ENCODE assay signal across 8 cellular contexts in genomic region chr11:62805044-62805892, GRCh38. TPM values are rescaled to one million over a fixed set of nuclear protein-coding genes. Genes with fewer than 3 reads are reported as not detected.
DNase-seq lines count a peak whose midpoint lies in the region; ATAC-seq and TF ChIP-seq lines count a peak whose summit lies in the region.

Gene NXF1 (minus strand): TSS chr11:62805440. CDS start chr11:62805356, 84 bp downstream.

- peak within 1 kb of the TSS; percentile 83 for H3K4me3 Mint-ChIP-seq in dendritic cell treated with granulocyte-macrophage colony-stimulating factor and Interleukin-4, amounts not matched to agents 40 ng/mL and 50 ng/mL, for 4 days

- no peak for TF ChIP-seq CTCF in liver (IDR thresholded peaks at IDR 0.05; ENCODE audit: low read depth, low read length, missing input control)

- peak in 1 of 2 donors; percentile 14 for TF ChIP-seq RAD21 in liver (IDR thresholded peaks at IDR 0.05)

- H3K27me3 ChIP-seq in liver (ENCODE audit: control insufficient read depth in 4 of 4, insufficient read depth in 4 of 4, low read length in 3 of 4) = no peaks in the 10 kb centered on the region

- H3K27me3 Mint-ChIP-seq in dendritic cell treated with granulocyte-macrophage colony-stimulating factor and Interleukin-4, amounts not matched to agents 40 ng/mL and 50 ng/mL, for 4 days = no peaks in the 10 kb centered on the region

- peak; percentile 75 for ATAC-seq in GM19372 (IDR thresholded peaks at IDR 0.05; ENCODE audit: low read depth, unreplicated experiment)
- ATAC-seq in HG03521 (IDR thresholded peaks at IDR 0.05; ENCODE audit: unreplicated experiment) = peak; percentile 81

- H3K9ac ChIP-seq in liver (ENCODE audit: low read depth in 1 of 2, low read length in 2 of 2) = peak within 1 kb of the TSS; percentile 66 to 96

- peaks cover 60% of the 10 kb centered on the region for H3K36me3 Mint-ChIP-seq in dendritic cell treated with granulocyte-macrophage colony-stimulating factor and Interleukin-4, amounts not matched to agents 40 ng/mL and 50 ng/mL, for 4 days (ENCODE audit: low read depth)

- intact Hi-C loops in dendritic cell treated with granulocyte-macrophage colony-stimulating factor and Interleukin-4, amounts not matched to agents 40 ng/mL and 50 ng/mL, for 4 days (cut with micrococcal nuclease) = loop anchor here (2.0 kb wide), 2 partner anchors 18 to 36 kb away; partner anchors contain the start of gene TMEM179B

- H3K27ac ChIP-seq in liver (ENCODE audit: low read depth in 1 of 2, low read length in 2 of 2) = peak within 1 kb of the TSS; percentile 80 to 90

- no peaks in the 10 kb centered on the region for H3K9me3 ChIP-seq in liver (ENCODE audit: control insufficient read depth in 4 of 4, low read length in 3 of 4)

- peaks cover 0 to 27% (median 16%) of the 10 kb centered on the region in 4 donors for H3K4me1 ChIP-seq in liver (ENCODE audit: control insufficient read depth in 4 of 4, insufficient read depth in 4 of 4, low read length in 3 of 4)

- peaks cover 56% of the 10 kb centered on the region for H3K4me1 Mint-ChIP-seq in dendritic cell treated with granulocyte-macrophage colony-stimulating factor and Interleukin-4, amounts not matched to agents 40 ng/mL and 50 ng/mL, for 4 days (ENCODE audit: low read depth)

- peak within 1 kb of the TSS; percentile 71 to 95 (median 90) for H3K4me3 ChIP-seq in liver (ENCODE audit: low read depth in 1 of 3, low read length in 3 of 3)

- peak; percentile 99 for DNase-seq in CD1c-positive myeloid dendritic cell (ENCODE audit: extremely low spot score)
- DNase-seq in NCI-H748 (lab: John Stamatoyannopoulos, UW; ENCODE audit: unreplicated experiment) = peak; percentile 94
- peak; percentile 96 for DNase-seq in activated CD4-positive, alpha-beta T cell treated with anti-CD3 and anti-CD28 coated beads, Interleukin-2, amount 50 U/mL, for 1 hour
- DNase-seq in stimulated activated CD4-positive, alpha-beta T cell treated with anti-CD3 and anti-CD28 coated beads, Interleukin-4, amount 100 ng/mL, for 1 hour = peak; percentile 96

- no peaks in the 10 kb centered on the region for H3K9me3 Mint-ChIP-seq in dendritic cell treated with granulocyte-macrophage colony-stimulating factor and Interleukin-4, amounts not matched to agents 40 ng/mL and 50 ng/mL, for 4 days

- under 1% methylated on average over 77 of the region's 77 CpGs for WGBS in liver

- peak within 1 kb of the TSS; percentile 89 for H3K27ac Mint-ChIP-seq in dendritic cell treated with granulocyte-macrophage colony-stimulating factor and Interleukin-4, amounts not matched to agents 40 ng/mL and 50 ng/mL, for 4 days

- peaks cover 7 to 29% (median 20%) of the 10 kb centered on the region in 4 donors for H3K36me3 ChIP-seq in liver (ENCODE audit: control insufficient read depth in 4 of 4, insufficient read depth in 3 of 4, low read depth in 1 of 4, low read length in 3 of 4)

TF ChIP-seq in liver, 16 proteins besides CTCF, POLR2A, EP300 and RAD21:
- no peak for TF ChIP-seq ZBTB33 (IDR thresholded peaks at IDR 0.05)
- peak; percentile 99 for TF ChIP-seq TAF1 (conservative IDR thresholded peaks at IDR 0.05)
- TF ChIP-seq HNF4A (conservative IDR thresholded peaks at IDR 0.05) = peak in 1 of 2 donors; percentile 8
- TF ChIP-seq RXRA (IDR thresholded peaks at IDR 0.05) = peak; percentile 48 to 56
- peak in 1 of 2 donors; percentile 43 for TF ChIP-seq JUND (IDR thresholded peaks at IDR 0.05)
- no peak for TF ChIP-seq ATF3 (IDR thresholded peaks at IDR 0.05)
- TF ChIP-seq HNF4G (IDR thresholded peaks at IDR 0.05) = no peak
- TF ChIP-seq GABPA (IDR thresholded peaks at IDR 0.05 in 1 of 2, conservative IDR thresholded peaks at IDR 0.05 in 1 of 2) = peak in 1 of 2 donors; percentile 67
- TF ChIP-seq YY1 (IDR thresholded peaks at IDR 0.05) = peak; percentile 83
- TF ChIP-seq FOXA1 (IDR thresholded peaks at IDR 0.05) = peak; percentile 44
- TF ChIP-seq MAX (IDR thresholded peaks at IDR 0.05) = no peak
- TF ChIP-seq FOXA2 (IDR thresholded peaks at IDR 0.05) = no peak
- peak; percentile 97 for TF ChIP-seq REST (IDR thresholded peaks at IDR 0.05)
- TF ChIP-seq NR2F2 (IDR thresholded peaks at IDR 0.05) = no peak
- TF ChIP-seq SP1 (IDR thresholded peaks at IDR 0.05) = peak; percentile 85
- TF ChIP-seq EGR1 (IDR thresholded peaks at IDR 0.05; ENCODE audit: low read depth in 2 of 2) = peak in 1 of 2 donors; percentile 50

RNA-seq across cellular contexts. Expression of gene NXF1, which starts in this region (rescaled TPM):
- 10 to 100 TPM; 17.3 to 38.3 TPM for total RNA-seq in liver
- 10 to 100 TPM; 30.3 to 35.1 TPM for polyA plus RNA-seq in liver

Comparison
In these comparisons a context has a peak if more than half of its experiments do, and no peak if none do; other contexts are left out.
1. Peak in every context shown above with its lines: DNase-seq, ATAC-seq, H3K4me3 ChIP-seq and H3K27ac ChIP-seq.